ENCODE assay signal across 1 cellular context in genomic region chr4:170278481-170278880, GRCh38.
TF ChIP-seq lines count a peak whose summit lies in the region.

No MANE protein-coding gene starts in this region.

TF ChIP-seq in GM12878, 131 proteins besides CTCF, POLR2A, EP300 and RAD21 (continued from another document):
- TF ChIP-seq NFYA (IDR thresholded peaks at IDR 0.05; ENCODE audit: borderline replicate concordance, low read depth, low read length) = no peak
